8 cellular contexts compared by ENCODE assay signal in the genomic region with DNA sequence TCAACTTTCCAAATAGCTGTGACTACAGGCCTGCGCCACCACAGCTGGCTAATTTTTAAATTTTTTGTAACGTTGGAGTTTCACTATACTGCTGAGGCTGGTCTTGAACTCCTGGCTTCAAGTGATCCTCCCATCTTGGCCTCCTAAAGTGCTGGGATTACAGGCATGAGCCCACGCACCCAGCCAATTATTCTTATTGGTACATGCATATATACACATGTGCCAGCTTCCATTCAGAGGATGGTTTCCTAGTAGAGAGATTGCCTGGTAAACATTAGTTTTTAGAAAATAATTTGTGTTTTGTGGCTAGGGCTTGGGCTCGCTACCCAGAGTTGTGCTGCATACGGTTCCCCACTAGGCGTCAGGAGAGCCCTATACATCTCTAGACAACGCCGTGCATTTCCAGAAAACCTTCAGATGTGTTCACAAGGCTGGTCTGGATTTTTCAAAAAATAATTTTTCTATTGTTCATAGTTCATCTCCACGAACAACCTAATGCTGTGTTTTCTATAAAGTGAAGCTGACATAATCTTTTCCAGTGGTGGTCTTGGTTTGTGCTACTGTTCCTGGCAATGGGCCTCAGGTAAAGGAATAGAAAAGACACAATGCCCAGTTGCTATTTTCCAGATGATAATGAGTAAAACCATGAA. TPM values are rescaled to one million over a fixed set of nuclear protein-coding genes. Genes with fewer than 3 reads are reported as not detected.
DNase-seq lines count a peak whose midpoint lies in the region; ATAC-seq and TF ChIP-seq lines count a peak whose summit lies in the region.

No MANE protein-coding gene starts in this region.

- CTCF ChIA-PET in AG04450 (lab: Charles Lee): interaction anchor here (0.6 to 5.9 kb wide), 48 partner anchors 9 to 749 kb away, joined by 3 to 179 read pairs (median 5); a partner anchor contains a TSS

- H3K27me3 ChIP-seq in AG04450 (ENCODE audit: control insufficient read depth, insufficient read depth, low read length) (no peaks in the 10 kb centered on the region), adipocyte (replicated peaks; ENCODE audit: control insufficient read depth, insufficient read depth, low read length) (peaks cover 4% of the 10 kb centered on the region), cardiac muscle cell (no peaks in the 10 kb centered on the region)

- POLR2A ChIA-PET in AG04450 (lab: Yijun Ruan, JAX): no interaction called here

- H3K36me3 Mint-ChIP-seq in progenitor cell of endocrine pancreas (ENCODE audit: insufficient read depth): no peaks in the 10 kb centered on the region

- no peaks in the 10 kb centered on the region for H3K9me3 Mint-ChIP-seq in progenitor cell of endocrine pancreas (ENCODE audit: low read depth)

- in situ Hi-C loops in GM13977 (cut with MboI; ENCODE audit: low pct_unique_long_range_greater_than_20kb, low sequenced_read_pairs, unreplicated experiment): loop anchor here (25.0 kb wide), 1 partner anchor 546 kb away; a partner anchor contains a TSS

- no peak overlapping the region for H3K4me3 Mint-ChIP-seq in progenitor cell of endocrine pancreas (ENCODE audit: low read depth)

- no peak overlapping the region for H3K4me3 ChIP-seq in AG04450 (ENCODE audit: low read depth, low read length)
- H3K4me3 ChIP-seq in adipocyte (ENCODE audit: low read length): no peak overlapping the region
- H3K4me3 ChIP-seq in cardiac muscle cell: no peak overlapping the region

- H3K27ac Mint-ChIP-seq in progenitor cell of endocrine pancreas: no peak overlapping the region

- H3K4me1 Mint-ChIP-seq in progenitor cell of endocrine pancreas (ENCODE audit: low read depth): no peaks in the 10 kb centered on the region

- DNase-seq in AG04450 (ENCODE audit: low read depth, low spot score) (peak; percentile 42), GM13977 (ENCODE audit: low spot score) (peak; percentile 67), HT1080 (ENCODE audit: low read depth) (peak; percentile 58), RPMI8226 (peak; percentile 83), adipocyte (ENCODE audit: low read depth) (peak; percentile 93), cardiac muscle cell (ENCODE audit: low read depth in 1 of 2, low spot score in 1 of 2) (peak; percentile 80), progenitor cell of endocrine pancreas (ENCODE audit: low spot score, unreplicated experiment) (peak; percentile 27)

- H3K27me3 Mint-ChIP-seq in progenitor cell of endocrine pancreas: peaks cover 8% of the 10 kb centered on the region

- H3K27ac ChIP-seq in AG04450 (ENCODE audit: low read depth, low read length) (no peak overlapping the region), cardiac muscle cell (no peak overlapping the region)

- TF ChIP-seq CTCF in AG04450 (IDR thresholded peaks at IDR 0.05; ENCODE audit: low read depth, low read length) (peak; percentile 100), GM13977 (IDR thresholded peaks at IDR 0.05; ENCODE audit: extremely low read depth, insufficient read depth, missing control alignments) (peak; percentile 87), cardiac muscle cell (IDR thresholded peaks at IDR 0.05; ENCODE audit: low read depth, low read length) (peak; percentile 98), progenitor cell of endocrine pancreas (IDR thresholded peaks at IDR 0.05; ENCODE audit: unreplicated experiment) (peak; percentile 92)

- H3K9ac ChIP-seq in adipocyte (ENCODE audit: low read length): no peak overlapping the region

- H3K4me1 ChIP-seq in adipocyte (ENCODE audit: control insufficient read depth, insufficient read depth, low read length): no peaks in the 10 kb centered on the region
- H3K4me1 ChIP-seq in cardiac muscle cell (ENCODE audit: low read depth): no peaks in the 10 kb centered on the region

- H3K36me3 ChIP-seq in adipocyte (ENCODE audit: control insufficient read depth, insufficient read depth, low read length, severe bottlenecking): no peaks in the 10 kb centered on the region
- no peaks in the 10 kb centered on the region for H3K36me3 ChIP-seq in cardiac muscle cell

- ATAC-seq in HG03469 (IDR thresholded peaks at IDR 0.05; ENCODE audit: unreplicated experiment): no peak

- no peaks in the 10 kb centered on the region; the same call in 1 of the 2 replicates for H3K9me3 ChIP-seq in AG04450 (ENCODE audit: control insufficient read depth, insufficient read depth, low read length)
- H3K9me3 ChIP-seq in adipocyte (ENCODE audit: control insufficient read depth, low read length): no peaks in the 10 kb centered on the region
- no peaks in the 10 kb centered on the region for H3K9me3 ChIP-seq in cardiac muscle cell (ENCODE audit: low read depth)

RNA-seq across cellular contexts. Expression of a gene that starts 14.6 kb away (rescaled TPM):
- 30.3 and 38.0 TPM in 2 replicates for polyA plus RNA-seq in AG04450 (2011; rRNA removed)
- 27.2 and 28.9 TPM in 2 replicates for polyA minus RNA-seq in AG04450 (2011; rRNA and poly(A)+ RNA removed)
- 71.5 and 75.6 TPM in 2 replicates for total RNA-seq in HT1080 (2014; rRNA removed; shearing (Covaris generic))
- polyA plus RNA-seq in HT1080 (2015; cell fraction: cytosol; rRNA removed): 45.8 and 54.4 TPM in 2 replicates
- 53.6 and 57.5 TPM in 2 replicates for polyA plus RNA-seq in HT1080 (2015; cell fraction: nucleus; rRNA removed)
- total RNA-seq in cardiac muscle cell: 82.3 and 97.6 TPM in 2 replicates
- polyA plus RNA-seq in cardiac muscle cell: 83.5 and 92.3 TPM in 2 replicates
- 44.6 and 44.8 TPM in 2 replicates for total RNA-seq in progenitor cell of endocrine pancreas

RNA-seq across cellular contexts. Expression of a gene that starts 16.1 kb away (rescaled TPM):
- polyA plus RNA-seq in AG04450 (2011; rRNA removed) (4.7 and 6.0 TPM in 2 replicates), cardiac muscle cell (0.76 and 1.8 TPM in 2 replicates)
- 1.4 and 1.5 TPM in 2 replicates for polyA minus RNA-seq in AG04450 (2011; rRNA and poly(A)+ RNA removed)
- total RNA-seq in HT1080 (2014; rRNA removed; shearing (Covaris generic)): 1.2 and 2.1 TPM in 2 replicates
- 1.6 TPM in 2 replicates for polyA plus RNA-seq in HT1080 (2015; cell fraction: cytosol; rRNA removed)
- 4.2 and 8.2 TPM in 2 replicates for polyA plus RNA-seq in HT1080 (2015; cell fraction: nucleus; rRNA removed)
- total RNA-seq in cardiac muscle cell (3.7 and 7.0 TPM in 2 replicates), progenitor cell of endocrine pancreas (11.1 and 15.7 TPM in 2 replicates)

Comparison
In these comparisons a context has a peak if more than half of its experiments do, and no peak if none do; other contexts are left out.
1. DNase-seq: peak in every context shown above with its lines; median percentile 93 in adipocyte; 83 in RPMI8226; 80 in cardiac muscle cell; 67 in GM13977; 58 in HT1080; 42 in AG04450; 27 in progenitor cell of endocrine pancreas.